25 cellular contexts compared by ENCODE assay signal in the genomic region with DNA sequence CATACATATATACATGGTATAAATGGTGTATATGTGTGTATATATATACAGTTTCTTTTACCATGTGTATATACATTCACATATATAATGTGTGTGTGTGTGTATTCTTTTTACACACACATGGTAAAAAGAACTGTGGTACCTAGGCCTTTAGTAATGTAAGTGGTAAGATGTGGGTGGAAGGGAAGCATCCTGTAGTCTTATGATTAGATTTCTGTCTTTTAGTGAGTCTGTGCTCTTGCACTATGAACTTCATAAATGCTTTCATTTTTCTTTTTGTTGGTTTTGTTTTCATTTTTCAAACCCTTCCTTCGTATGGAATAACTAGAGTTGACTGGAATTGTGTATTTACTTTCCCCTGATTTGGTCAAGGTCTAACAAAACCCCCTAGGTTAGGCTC. TPM values are rescaled to one million over a fixed set of nuclear protein-coding genes. Genes with fewer than 3 reads are reported as not detected.
"Had no signal": no experiment of that assay in that cellular context is flagged by ENCODE, and none has a peak within 500 bp of the region (broad histone marks: within the 10 kb centered on the region; RNA-seq: fewer than 3 reads in every experiment).

No MANE protein-coding gene starts in this region.

- H3K27me3 Mint-ChIP-seq: IgD-negative memory B cell had no signal

- H3K4me2 ChIP-seq: KMS-11 had no signal

- H3K27me3 ChIP-seq: SJSA1 had no signal

- DNase-seq: MV-4-11; NCI-H1048; NCI-H1105; NCI-H1417; NCI-H1436 treated with DMSO at 0.1 percent for 48 hours; NCI-H1694; NCI-H187 treated with DMSO at 0.1 percent for 48 hours; NCI-H2029 treated with DMSO at 0.1 percent for 48 hours; NCI-H2171 treated with DMSO at 0.1 percent for 48 hours; NCI-H345; NCI-H446 treated with DMSO at 0.1 percent for 48 hours; NCI-H510A treated with DMSO at 0.1 percent for 48 hours; NCI-H526; NCI-H748 treated with DMSO at 0.1 percent for 48 hours; NK-92 treated with Interleukin-12 subunit alpha and Interleukin-12 subunit beta, amount 100 ng/mL, for 24 hours; Right ventricle myocardium superior; RPMI8226; SIG-M5 had no signal

- H3K36me3 Mint-ChIP-seq: IgD-negative memory B cell had no signal

- H3K4me3 Mint-ChIP-seq: IgD-negative memory B cell had no signal

- H3K27ac Mint-ChIP-seq: IgD-negative memory B cell had no signal

- H3K4me1 ChIP-seq: SJSA1 had no signal

- H3K36me3 ChIP-seq: SJSA1 had no signal

- H3K9ac ChIP-seq: KMS-11 had no signal

- ATAC-seq: K562 had no signal

- H3K9me3 ChIP-seq: SJSA1 had no signal

- H3K27ac ChIP-seq: HL-60, KMS-11, SJSA1, SK-N-MC had no signal

- H3K4me3 ChIP-seq: K562, SJSA1, SK-N-MC had no signal

- H3K4me1 Mint-ChIP-seq: IgD-negative memory B cell had no signal

RNA-seq across cellular contexts. Expression of a gene that starts 12.1 kb away (rescaled TPM):
- total RNA-seq: SJSA1; T-helper 1 cell treated with Interleukin-12 subunit alpha and Interleukin-12 subunit beta and Interleukin-4 antibody, amounts not matched to agents 30 ng/mL and 1 ng/mL, for 36 hours had no signal
